Comparison of ENCODE assay signal across 22 cellular contexts in genomic region chr10:131889755-131890154, GRCh38.
"Had no signal": no experiment of that assay in that cellular context is flagged by ENCODE, and none has a peak within 500 bp of the region (broad histone marks: within the 10 kb centered on the region; RNA-seq: fewer than 3 reads in every experiment).

No MANE protein-coding gene starts in this region.

- H3K4me3 Mint-ChIP-seq: stimulated activated memory B cell treated with anti-CD40 and anti-IgM and Interleukin-4, amounts not matched to agents 10 μg/mL and 1 μg/mL and 100 μg/mL, for 72 hours; stimulated activated naive CD8-positive, alpha-beta T cell treated with anti-CD3 and anti-CD28 coated beads, Interleukin-15, Interleukin-2, amounts not matched to agents 100 ng/mL and 50 ng/mL, for 24 hours had no signal

- H3K36me3 ChIP-seq: colonic mucosa, heart right ventricle, left ventricle myocardium inferior, tibial nerve, upper lobe of right lung, vagina had no signal

- H3K27ac Mint-ChIP-seq: stimulated activated memory B cell treated with anti-CD40 and anti-IgM and Interleukin-4, amounts not matched to agents 10 μg/mL and 1 μg/mL and 100 μg/mL, for 72 hours; stimulated activated naive CD8-positive, alpha-beta T cell treated with anti-CD3 and anti-CD28 coated beads, Interleukin-15, Interleukin-2, amounts not matched to agents 100 ng/mL and 50 ng/mL, for 24 hours had no signal

- DNase-seq: cerebellar nuclear complex; colonic mucosa; dermis blood vessel endothelial cell; erythroblast; foreskin melanocyte; heart right ventricle; hypothalamus; islet precursor cell; left ventricle myocardium inferior; mesenchymal stem cell; midbrain; right cardiac atrium; stimulated activated CD4-positive, alpha-beta T cell treated with anti-CD3 and anti-CD28 coated beads, Interleukin-15, amount 100 ng/mL, for 24 hours; stimulated activated CD4-positive, alpha-beta T cell treated with anti-CD3 and anti-CD28 coated beads, Interleukin-1b, Interleukin-23, amount 100 ng/mL, for 48 hours; stimulated activated CD4-positive, alpha-beta T cell treated with anti-CD3 and anti-CD28 coated beads, Interleukin-4, amount 100 ng/mL, for 24 hours; testis; upper lobe of right lung had no signal

- H3K4me1 ChIP-seq: upper lobe of right lung, vagina had no signal

- H3K27ac ChIP-seq: colonic mucosa, heart right ventricle, left ventricle myocardium inferior, testis, tibial nerve, upper lobe of right lung, vagina had no signal

- H3K9me3 Mint-ChIP-seq: stimulated activated memory B cell treated with anti-CD40 and anti-IgM and Interleukin-4, amounts not matched to agents 10 μg/mL and 1 μg/mL and 100 μg/mL, for 72 hours; stimulated activated naive CD8-positive, alpha-beta T cell treated with anti-CD3 and anti-CD28 coated beads, Interleukin-15, Interleukin-2, amounts not matched to agents 100 ng/mL and 50 ng/mL, for 24 hours had no signal

- H3K9me3 ChIP-seq: colonic mucosa, heart right ventricle, left ventricle myocardium inferior, testis, tibial nerve, upper lobe of right lung, vagina had no signal

- H3K27me3 ChIP-seq: colonic mucosa, testis, vagina had no signal

- ATAC-seq: right cardiac atrium; stimulated activated memory B cell treated with anti-CD40 and anti-IgM and Interleukin-4, amounts not matched to agents 10 μg/mL and 1 μg/mL and 100 μg/mL, for 72 hours; upper lobe of right lung had no signal

- H3K4me1 Mint-ChIP-seq: stimulated activated memory B cell treated with anti-CD40 and anti-IgM and Interleukin-4, amounts not matched to agents 10 μg/mL and 1 μg/mL and 100 μg/mL, for 72 hours had no signal

- H3K27me3 Mint-ChIP-seq: stimulated activated naive CD8-positive, alpha-beta T cell treated with anti-CD3 and anti-CD28 coated beads, Interleukin-15, Interleukin-2, amounts not matched to agents 100 ng/mL and 50 ng/mL, for 24 hours had no signal

- H3K36me3 Mint-ChIP-seq: stimulated activated memory B cell treated with anti-CD40 and anti-IgM and Interleukin-4, amounts not matched to agents 10 μg/mL and 1 μg/mL and 100 μg/mL, for 72 hours had no signal

- H3K4me3 ChIP-seq: colonic mucosa, heart right ventricle, left ventricle myocardium inferior, lung, testis, tibial nerve, upper lobe of right lung, vagina had no signal
